In the genomic region with DNA sequence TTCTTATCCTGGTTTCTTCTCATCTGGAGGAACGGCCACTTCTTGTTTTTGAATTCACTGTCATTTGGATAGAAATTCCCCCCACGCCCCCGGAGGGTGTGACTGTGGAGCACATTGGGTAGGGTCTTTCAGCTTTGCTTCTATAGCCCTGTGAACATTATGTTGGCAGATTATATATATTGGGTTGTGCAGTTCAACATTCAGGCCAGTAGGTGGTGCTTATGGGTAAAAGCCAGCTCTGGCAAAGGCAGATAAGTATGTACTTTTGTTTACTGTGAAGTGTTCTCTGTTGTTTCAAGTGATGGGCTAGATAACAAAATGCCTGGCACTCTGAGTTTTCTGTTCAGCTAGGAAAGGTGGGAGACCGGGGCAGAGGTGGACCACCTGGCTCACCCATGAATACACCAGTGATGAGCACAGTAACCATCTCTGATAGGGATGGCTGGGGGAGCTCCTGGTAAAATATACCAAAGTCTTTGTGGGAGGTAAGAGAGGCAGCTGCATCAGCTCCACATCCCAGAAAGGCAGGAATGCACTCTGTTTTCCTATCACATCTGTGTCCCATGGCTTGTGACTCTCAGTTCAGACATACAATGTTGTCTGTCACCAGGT, we compare ENCODE assay signal across 8 cellular contexts.
DNase-seq lines count a peak whose midpoint lies in the region; ATAC-seq and TF ChIP-seq lines count a peak whose summit lies in the region.

No MANE protein-coding gene starts in this region.

- H3K27me3 ChIP-seq in hepatocyte, result no peaks in the 10 kb centered on the region
- no peaks in the 10 kb centered on the region for H3K27me3 ChIP-seq in thyroid gland

- DNase-seq in CD1c-positive myeloid dendritic cell (ENCODE audit: extremely low spot score) (peak; percentile 10), SKM-1 (lab: John Stamatoyannopoulos, UW; ENCODE audit: unreplicated experiment) (peak; percentile 29), hepatocyte (ENCODE audit: low spot score) (peak; percentile 49), thyroid gland (peak; percentile 18 to 38), occipital lobe (lab: John Stamatoyannopoulos, UW) (no peak)

- H3K4me3 ChIP-seq in hepatocyte (no peak overlapping the region), thyroid gland (replicated peaks in 1 of 3) (no peak overlapping the region)

- no peak for TF ChIP-seq EP300 in Ishikawa (IDR thresholded peaks at IDR 0.05; ENCODE audit: borderline replicate concordance)

- TF ChIP-seq POLR2A in thyroid gland (IDR thresholded peaks at IDR 0.05), result no peak

- H3K36me3 ChIP-seq in hepatocyte (replicated peaks; ENCODE audit: insufficient read depth, low read depth) (no peaks in the 10 kb centered on the region), thyroid gland (no peaks in the 10 kb centered on the region)

- no peaks in the 10 kb centered on the region for H3K9me2 ChIP-seq in hepatocyte (replicated peaks; ENCODE audit: insufficient read depth)

- H4K20me1 ChIP-seq in hepatocyte (ENCODE audit: insufficient read depth, poor library complexity, severe bottlenecking), result no peaks in the 10 kb centered on the region

- H3K9me3 ChIP-seq in hepatocyte (ENCODE audit: low read depth) (no peaks in the 10 kb centered on the region), thyroid gland (no peaks in the 10 kb centered on the region)

- peak; percentile 69 for ATAC-seq in GM19035 (IDR thresholded peaks at IDR 0.05; ENCODE audit: unreplicated experiment)
- ATAC-seq in HG02763 (IDR thresholded peaks at IDR 0.05; ENCODE audit: unreplicated experiment), result no peak

- peak; percentile 62 for TF ChIP-seq CTCF in hepatocyte (IDR thresholded peaks at IDR 0.05; ENCODE audit: poor library complexity)
- peak; percentile 44 to 73 (median 58) for TF ChIP-seq CTCF in thyroid gland (IDR thresholded peaks at IDR 0.05)

- intact Hi-C loops in thyroid gland (cut with DNase I), result no loop called here

- no peaks in the 10 kb centered on the region for H3K79me2 ChIP-seq in hepatocyte

- no peak overlapping the region for H3K27ac ChIP-seq in hepatocyte
- H3K27ac ChIP-seq in thyroid gland, result no peak overlapping the region

- WGBS in hepatocyte (ENCODE audit: low lambda C conversion rate, missing lambda C conversion rate), result 59% methylated on average over 4 of the region's 4 CpGs
- 55 to 64% methylated on average over 4 of the region's 4 CpGs for WGBS in thyroid gland, 2 donors

- H2AFZ ChIP-seq in hepatocyte, result no peak overlapping the region

- H3K4me1 ChIP-seq in hepatocyte (ENCODE audit: insufficient read depth), result no peaks in the 10 kb centered on the region
- H3K4me1 ChIP-seq in thyroid gland, result no peaks in the 10 kb centered on the region

- TF ChIP-seq RAD21 in Ishikawa (IDR thresholded peaks at IDR 0.05; ENCODE audit: low read depth), result peak; percentile 70

- H3K4me2 ChIP-seq in hepatocyte, result no peak overlapping the region

TF ChIP-seq in Ishikawa, 13 proteins besides CTCF, POLR2A, EP300 and RAD21:
- TF ChIP-seq TEAD4 (IDR thresholded peaks at IDR 0.05) (peak; percentile 44; the same call in 1 of the 2 replicates), ZBTB7A (IDR thresholded peaks at IDR 0.05; ENCODE audit: low read depth) (no peak), TCF12 (IDR thresholded peaks at IDR 0.05; ENCODE audit: low read depth) (no peak), YY1 (IDR thresholded peaks at IDR 0.05; ENCODE audit: low read depth) (no peak)
